In the genomic region with DNA sequence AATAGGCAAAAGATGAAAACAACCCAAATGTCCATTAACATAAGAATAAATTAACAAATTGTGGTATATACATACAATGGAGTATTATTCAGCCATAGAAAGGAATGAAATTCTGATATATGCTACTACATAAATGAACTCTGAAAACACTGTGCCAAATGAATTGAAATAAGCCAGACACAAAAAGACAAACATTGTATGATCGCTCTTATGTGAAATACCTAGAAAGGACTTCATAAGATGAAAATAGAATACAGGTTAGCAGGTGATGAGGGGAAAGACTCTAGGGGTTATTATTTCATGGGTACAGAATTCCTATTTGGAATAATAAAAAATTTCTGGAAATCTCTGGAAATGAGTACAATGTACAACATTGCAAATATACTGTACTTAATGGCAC, we compare ENCODE assay signal across 20 cellular contexts.
"Had no signal": no experiment of that assay in that cellular context is flagged by ENCODE, and none has a peak within 500 bp of the region (broad histone marks: within the 10 kb centered on the region; RNA-seq: fewer than 3 reads in every experiment).

No MANE protein-coding gene starts in this region.

- FAIRE-seq: HTR-8/SVneo had no signal

- H3K27me3 Mint-ChIP-seq: IgD-negative memory B cell had no signal

- ATAC-seq: Panc1, PC-3 had no signal

- DNase-seq: KBM-7, MV-4-11, NCI-H1048, NCI-H1105, NCI-H1417 treated with DMSO at 0.1 percent for 48 hours, NCI-H146, NCI-H1694 treated with DMSO at 0.1 percent for 48 hours, NCI-H1930, NCI-H2081, NCI-H2107, NCI-H2227 treated with DMSO at 0.1 percent for 48 hours, NCI-H524, NCI-H526 treated with DMSO at 0.1 percent for 48 hours, NCI-H774, PC-3, SHP77 had no signal

- H3K9me3 Mint-ChIP-seq: IgD-negative memory B cell had no signal

- H3K27ac ChIP-seq: RWPE1 had no signal
